Comparison of ENCODE assay signal across 8 cellular contexts in the genomic region with DNA sequence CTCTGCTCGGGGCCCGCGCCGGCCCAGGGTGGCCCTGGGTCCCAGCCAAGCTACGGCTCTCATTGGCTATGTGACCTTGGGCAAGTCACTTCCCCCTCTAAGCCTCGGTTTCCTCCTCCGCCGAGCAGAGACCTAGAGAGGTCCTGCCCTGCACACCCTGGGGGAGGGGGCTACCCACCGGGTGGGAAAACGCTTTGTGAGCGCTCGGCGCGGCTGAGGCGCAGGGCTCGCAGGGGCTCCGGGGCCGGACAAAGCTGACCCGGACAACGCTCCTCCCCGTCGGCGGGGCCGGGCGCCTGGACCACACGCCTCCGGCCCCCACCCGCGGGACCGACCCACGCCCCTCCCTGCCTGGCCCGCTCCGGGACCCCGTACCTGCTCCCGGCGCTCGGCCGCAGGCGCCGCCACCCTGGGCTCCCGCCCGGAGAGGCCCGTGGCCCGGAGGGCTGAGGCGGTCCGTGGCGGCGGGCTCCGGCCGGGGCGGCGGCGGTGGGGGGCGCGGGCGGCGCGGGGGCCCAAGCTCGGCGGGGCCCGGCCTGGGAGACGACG.
A peak's percentile ranks its signal among the peaks of the same experiment; 100 is the strongest.
DNase-seq lines count a peak whose midpoint lies in the region; TF ChIP-seq lines count a peak whose summit lies in the region.

No MANE protein-coding gene starts in this region.

- CTCF ChIA-PET in activated CD4-positive, alpha-beta memory T cell treated with anti-CD3 and anti-CD28 coated beads for 36 hours (lab: Charles Lee) = interaction anchor here (1.2 to 2.7 kb wide), 3 partner anchors 16 to 80 kb away, joined by 4 to 17 read pairs (median 5); no protein-coding TSS in a partner anchor

- peaks cover 57% of the 10 kb centered on the region for H3K4me1 Mint-ChIP-seq in activated CD4-positive, alpha-beta memory T cell treated with anti-CD3 and anti-CD28 coated beads for 36 hours (ENCODE audit: low read depth)
- H3K4me1 Mint-ChIP-seq in endothelial cell (ENCODE audit: unreplicated experiment) = peaks cover 41% of the 10 kb centered on the region

- H3K27ac ChIP-seq in muscle layer of duodenum (ENCODE audit: low read length) (peak overlapping the region; percentile 60), stomach (peak overlapping the region; percentile 83 to 94 (median 91))

- POLR2A ChIA-PET in activated CD4-positive, alpha-beta memory T cell treated with anti-CD3 and anti-CD28 coated beads for 36 hours (lab: Charles Lee) = interaction anchor here (0.7 to 2.3 kb wide), 7 partner anchors 10 to 296 kb away, joined by 3 to 9 read pairs (median 5); partner anchors contain the start of gene CLTA

- intact Hi-C loops in activated CD4-positive, alpha-beta memory T cell treated with anti-CD3 and anti-CD28 coated beads for 36 hours (cut with micrococcal nuclease) = loop anchor here (1.0 to 2.0 kb wide), 2 partner anchors 16 to 87 kb away; partner anchors contain the start of gene RNF38
- intact Hi-C loops in stomach (cut with DNase I; ENCODE audit: low total_unique reads) = no loop called here

- H3K4me3 ChIP-seq in GM12865 (ENCODE audit: low read depth, low read length) = peak overlapping the region; percentile 97
- peak overlapping the region; percentile 76 for H3K4me3 ChIP-seq in HAP-1
- peak overlapping the region; percentile 83 for H3K4me3 ChIP-seq in MG63
- H3K4me3 ChIP-seq in muscle layer of duodenum (ENCODE audit: low read depth in 1 of 2, low read length in 2 of 2) = peak overlapping the region; percentile 75 to 89
- H3K4me3 ChIP-seq in stomach = peak overlapping the region; percentile 88 to 99 (median 96)

- no peaks in the 10 kb centered on the region for H3K9me3 Mint-ChIP-seq in activated CD4-positive, alpha-beta memory T cell treated with anti-CD3 and anti-CD28 coated beads for 36 hours
- H3K9me3 Mint-ChIP-seq in endothelial cell (ENCODE audit: unreplicated experiment) = no peaks in the 10 kb centered on the region

- in situ Hi-C loops in HAP-1 (cut with MboI; ENCODE audit: low sequenced_read_pairs) = no loop called here

- no peak for TF ChIP-seq CTCF in GM12865 (IDR thresholded peaks at IDR 0.05; ENCODE audit: insufficient read depth, low read depth, low read length, missing control alignments)
- no peak for TF ChIP-seq CTCF in endothelial cell (IDR thresholded peaks at IDR 0.05; ENCODE audit: unreplicated experiment)
- no peak for TF ChIP-seq CTCF in stomach (IDR thresholded peaks at IDR 0.05)

- H3K27me3 ChIP-seq in HAP-1 (ENCODE audit: low read depth) (no peaks in the 10 kb centered on the region), MG63 (no peaks in the 10 kb centered on the region), muscle layer of duodenum (ENCODE audit: low read depth, low read length) (no peaks in the 10 kb centered on the region), stomach (no peaks in the 10 kb centered on the region)

- no peak for TF ChIP-seq POLR2A in stomach (IDR thresholded peaks at IDR 0.05)

- peaks cover 2% of the 10 kb centered on the region for H3K36me3 Mint-ChIP-seq in activated CD4-positive, alpha-beta memory T cell treated with anti-CD3 and anti-CD28 coated beads for 36 hours
- peaks cover 10% of the 10 kb centered on the region for H3K36me3 Mint-ChIP-seq in endothelial cell (ENCODE audit: low read depth, unreplicated experiment)

- peak overlapping the region; percentile 86 for H3K27ac Mint-ChIP-seq in activated CD4-positive, alpha-beta memory T cell treated with anti-CD3 and anti-CD28 coated beads for 36 hours
- peak overlapping the region; percentile 96 for H3K27ac Mint-ChIP-seq in endothelial cell (ENCODE audit: unreplicated experiment)

- 0 to 1% (median 0%) methylated on average over 4 to 61 of the region's 63 CpGs for WGBS in stomach, 5 donors

- H3K4me1 ChIP-seq in HAP-1 (peaks cover 36% of the 10 kb centered on the region), muscle layer of duodenum (ENCODE audit: control insufficient read depth in 1 of 2, insufficient read depth in 2 of 2, low read length in 2 of 2) (peaks cover 3 to 21% of the 10 kb centered on the region in 2 donors), stomach (peaks cover 23 to 51% (median 37%) of the 10 kb centered on the region in 4 donors)

- peak overlapping the region; percentile 87 for H3K4me3 Mint-ChIP-seq in activated CD4-positive, alpha-beta memory T cell treated with anti-CD3 and anti-CD28 coated beads for 36 hours
- H3K4me3 Mint-ChIP-seq in endothelial cell (ENCODE audit: unreplicated experiment) = peak overlapping the region; percentile 99

- DNase-seq in GM12865 (ENCODE audit: low read depth) (peak; percentile 80), HAP-1 (ENCODE audit: low spot score in 2 of 2) (peak in 1 of 2 experiments; percentile 63), MG63 (peak; percentile 79), endothelial cell (ENCODE audit: low spot score) (peak; percentile 66), stomach (peak; percentile 36), NCI-H524 (lab: John Stamatoyannopoulos, UW) (no peak)
- DNase-seq in activated CD4-positive, alpha-beta memory T cell treated with anti-CD3 and anti-CD28 coated beads for 36 hours = peak; percentile 66

- H3K9me3 ChIP-seq in HAP-1 (no peaks in the 10 kb centered on the region), MG63 (no peaks in the 10 kb centered on the region), muscle layer of duodenum (ENCODE audit: control insufficient read depth in 1 of 2, low read length in 2 of 2) (no peaks in the 10 kb centered on the region), stomach (no peaks in the 10 kb centered on the region)

- no peaks in the 10 kb centered on the region for H3K27me3 Mint-ChIP-seq in activated CD4-positive, alpha-beta memory T cell treated with anti-CD3 and anti-CD28 coated beads for 36 hours
- H3K27me3 Mint-ChIP-seq in endothelial cell (ENCODE audit: unreplicated experiment) = peaks cover 17% of the 10 kb centered on the region

- TF ChIP-seq EP300 in stomach (IDR thresholded peaks at IDR 0.05) = no peak

- H3K36me3 ChIP-seq in HAP-1 (replicated peaks) = no peaks in the 10 kb centered on the region
- no peaks in the 10 kb centered on the region for H3K36me3 ChIP-seq in MG63
- H3K36me3 ChIP-seq in muscle layer of duodenum (ENCODE audit: control insufficient read depth in 1 of 2, insufficient read depth in 2 of 2, low read length in 2 of 2) = no peaks in the 10 kb centered on the region
- no peaks in the 10 kb centered on the region for H3K36me3 ChIP-seq in stomach

Comparison
In these comparisons a context has a peak if more than half of its experiments do, and no peak if none do; other contexts are left out.
1. DNase-seq: peak in GM12865 (single experiment), MG63 (single experiment), activated CD4-positive, alpha-beta memory T cell treated with anti-CD3 and anti-CD28 coated beads for 36 hours (single experiment), endothelial cell (single experiment) and stomach (single experiment); none in NCI-H524 (0 of 2).
2. Peak in every context shown above with its lines, with median percentiles within 50 percentile points of each other: H3K4me3 ChIP-seq.